In the genomic region with DNA sequence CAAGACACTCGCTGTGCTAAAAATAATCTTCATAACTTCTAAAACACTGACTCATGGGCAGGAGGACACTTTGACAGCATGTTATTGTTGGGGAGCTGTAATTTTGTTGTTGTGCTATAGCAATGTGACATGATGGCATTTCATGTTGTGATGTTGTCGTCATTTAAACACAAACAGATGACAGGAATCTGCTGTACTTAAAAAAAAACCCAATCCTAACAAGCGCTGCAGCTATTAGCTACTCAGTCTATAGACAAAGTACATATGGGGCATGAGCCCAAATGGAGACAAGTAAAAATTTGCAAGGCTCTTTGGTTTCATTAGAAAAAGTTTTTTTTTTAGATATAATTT, we compare ENCODE assay signal across 8 cellular contexts. TPM values are rescaled to one million over a fixed set of nuclear protein-coding genes. Genes with fewer than 3 reads are reported as not detected.
DNase-seq lines count a peak whose midpoint lies in the region; ATAC-seq and TF ChIP-seq lines count a peak whose summit lies in the region.

No MANE protein-coding gene starts in this region.

- no peaks in the 10 kb centered on the region for H3K9me3 Mint-ChIP-seq in activated CD4-positive, alpha-beta T cell treated with anti-CD3 and anti-CD28 coated beads for 36 hours (ENCODE audit: low read depth)
- H3K9me3 Mint-ChIP-seq in stimulated activated naive B cell treated with anti-CD40 and anti-IgM and Interleukin-4, amounts not matched to agents 10 μg/mL and 1 μg/mL and 100 μg/mL, for 72 hours: peaks cover 0 to 1% of the 10 kb centered on the region in 2 donors

- peak overlapping the region; percentile 2 for H3K27ac Mint-ChIP-seq in activated CD4-positive, alpha-beta T cell treated with anti-CD3 and anti-CD28 coated beads for 36 hours
- peak overlapping the region; percentile 81 for H3K27ac Mint-ChIP-seq in stimulated activated naive B cell treated with anti-CD40 and anti-IgM and Interleukin-4, amounts not matched to agents 10 μg/mL and 1 μg/mL and 100 μg/mL, for 72 hours

- no peaks in the 10 kb centered on the region for H3K27me3 Mint-ChIP-seq in activated CD4-positive, alpha-beta T cell treated with anti-CD3 and anti-CD28 coated beads for 36 hours
- H3K27me3 Mint-ChIP-seq in stimulated activated naive B cell treated with anti-CD40 and anti-IgM and Interleukin-4, amounts not matched to agents 10 μg/mL and 1 μg/mL and 100 μg/mL, for 72 hours: no peaks in the 10 kb centered on the region

- intact Hi-C loops in activated CD4-positive, alpha-beta T cell treated with anti-CD3 and anti-CD28 coated beads for 36 hours (cut with DNase I, micrococcal nuclease): no loop called here

- DNase-seq in activated CD4-positive, alpha-beta T cell treated with anti-CD3 and anti-CD28 coated beads for 36 hours: no peak
- DNase-seq in activated CD4-positive, alpha-beta T cell treated with anti-CD3 and anti-CD28 coated beads for 1 hour: no peak
- DNase-seq in germinal center (ENCODE audit: low spot score) (peak; percentile 16), H4 (ENCODE audit: low spot score) (no peak), GM13977 (ENCODE audit: low spot score) (no peak), SK-N-DZ (ENCODE audit: low spot score) (no peak)
- DNase-seq in stimulated activated naive B cell treated with anti-CD40 and anti-IgM and Interleukin-4, amounts not matched to agents 10 μg/mL and 1 μg/mL and 100 μg/mL, for 72 hours: no peak

- TF ChIP-seq CTCF in WI38 (IDR thresholded peaks at IDR 0.05; ENCODE audit: low read depth, low read length) (no peak), GM13977 (IDR thresholded peaks at IDR 0.05; ENCODE audit: extremely low read depth, insufficient read depth, missing control alignments) (no peak)

- in situ Hi-C loops in GM13977 (cut with MboI; ENCODE audit: low pct_unique_long_range_greater_than_20kb, low sequenced_read_pairs, unreplicated experiment): no loop called here

- peaks cover 13% of the 10 kb centered on the region for H3K36me3 Mint-ChIP-seq in activated CD4-positive, alpha-beta T cell treated with anti-CD3 and anti-CD28 coated beads for 36 hours (ENCODE audit: low read depth)
- H3K36me3 Mint-ChIP-seq in stimulated activated naive B cell treated with anti-CD40 and anti-IgM and Interleukin-4, amounts not matched to agents 10 μg/mL and 1 μg/mL and 100 μg/mL, for 72 hours: peaks cover 13 to 19% of the 10 kb centered on the region in 2 donors

- ATAC-seq in activated CD4-positive, alpha-beta T cell treated with anti-CD3 and anti-CD28 coated beads for 36 hours: no peak
- ATAC-seq in stimulated activated naive B cell treated with anti-CD40 and anti-IgM and Interleukin-4, amounts not matched to agents 10 μg/mL and 1 μg/mL and 100 μg/mL, for 72 hours (replicated peaks): no peak

- H3K4me1 Mint-ChIP-seq in activated CD4-positive, alpha-beta T cell treated with anti-CD3 and anti-CD28 coated beads for 36 hours: peaks cover 45% of the 10 kb centered on the region
- peaks cover 24 to 75% of the 10 kb centered on the region in 2 donors for H3K4me1 Mint-ChIP-seq in stimulated activated naive B cell treated with anti-CD40 and anti-IgM and Interleukin-4, amounts not matched to agents 10 μg/mL and 1 μg/mL and 100 μg/mL, for 72 hours

- H3K4me3 ChIP-seq in WI38 (ENCODE audit: low read depth, low read length): peak overlapping the region; percentile 86

- CTCF ChIA-PET in activated CD4-positive, alpha-beta T cell treated with anti-CD3 and anti-CD28 coated beads for 36 hours (lab: Charles Lee): interaction anchor here (0.7 kb wide), 1 partner anchor 176 kb away, joined by 3 read pairs; no protein-coding TSS in a partner anchor

- H3K4me3 Mint-ChIP-seq in activated CD4-positive, alpha-beta T cell treated with anti-CD3 and anti-CD28 coated beads for 36 hours: peak overlapping the region; percentile 99
- H3K4me3 Mint-ChIP-seq in stimulated activated naive B cell treated with anti-CD40 and anti-IgM and Interleukin-4, amounts not matched to agents 10 μg/mL and 1 μg/mL and 100 μg/mL, for 72 hours: peak overlapping the region; percentile 90 to 94

- POLR2A ChIA-PET in activated CD4-positive, alpha-beta T cell treated with anti-CD3 and anti-CD28 coated beads for 36 hours (lab: Charles Lee): interaction anchor here (0.6 to 1.0 kb wide), 3 partner anchors 21 to 135 kb away, joined by 3 to 5 read pairs (median 4); no protein-coding TSS in a partner anchor

RNA-seq across cellular contexts. Expression of a gene that starts 0.8 kb away (rescaled TPM):
- total RNA-seq in activated CD4-positive, alpha-beta T cell treated with anti-CD3 and anti-CD28 coated beads for 36 hours: 10 to 100 TPM; 13.4 to 13.5 TPM
- 7.1 and 8.6 TPM in 2 replicates for total RNA-seq in H4 (2014; rRNA removed; shearing (Covaris generic))
- 6.2 and 7.2 TPM in 2 replicates for polyA plus RNA-seq in SK-N-DZ (2014; cell fraction: cytosol; rRNA removed)
- 14.2 and 26.1 TPM in 2 replicates for polyA plus RNA-seq in SK-N-DZ (2014; cell fraction: nucleus; rRNA removed)
